ENCODE assay signal across 1 cellular context in genomic region chr18:31609886-31610646, GRCh38.
TF ChIP-seq lines count a peak whose summit lies in the region.

No MANE protein-coding gene starts in this region.

TF ChIP-seq in H1, 55 proteins besides CTCF, POLR2A, EP300 and RAD21 (continued from another document):
- TF ChIP-seq MAX (IDR thresholded peaks at IDR 0.05) (no peak), CREB1 (IDR thresholded peaks at IDR 0.05) (no peak), RFX5 (IDR thresholded peaks at IDR 0.05; ENCODE audit: borderline replicate concordance, low read depth, low read length) (no peak), NRF1 (IDR thresholded peaks at IDR 0.05; ENCODE audit: low read depth, low read length) (no peak), PHF8 (conservative IDR thresholded peaks at IDR 0.05; ENCODE audit: low read depth, low read length) (no peak), TBP (IDR thresholded peaks at IDR 0.05; ENCODE audit: low read depth, low read length) (no peak), SIRT6 (IDR thresholded peaks at IDR 0.05; ENCODE audit: low read length) (no peak), CHD1 (IDR thresholded peaks at IDR 0.05; ENCODE audit: low read depth, low read length) (no peak), CHD7 (IDR thresholded peaks at IDR 0.05; ENCODE audit: insufficient replicate concordance, low read length) (no peak), KDM5A (IDR thresholded peaks at IDR 0.05; ENCODE audit: low read length) (no peak), GTF2F1 (IDR thresholded peaks at IDR 0.05; ENCODE audit: borderline replicate concordance, low read depth, low read length) (no peak), TCF12 (IDR thresholded peaks at IDR 0.05; ENCODE audit: low read depth, low read length) (no peak), SUZ12 (IDR thresholded peaks at IDR 0.05; ENCODE audit: low read length) (no peak)
